Comparison of ENCODE assay signal across 8 cellular contexts in the genomic region with DNA sequence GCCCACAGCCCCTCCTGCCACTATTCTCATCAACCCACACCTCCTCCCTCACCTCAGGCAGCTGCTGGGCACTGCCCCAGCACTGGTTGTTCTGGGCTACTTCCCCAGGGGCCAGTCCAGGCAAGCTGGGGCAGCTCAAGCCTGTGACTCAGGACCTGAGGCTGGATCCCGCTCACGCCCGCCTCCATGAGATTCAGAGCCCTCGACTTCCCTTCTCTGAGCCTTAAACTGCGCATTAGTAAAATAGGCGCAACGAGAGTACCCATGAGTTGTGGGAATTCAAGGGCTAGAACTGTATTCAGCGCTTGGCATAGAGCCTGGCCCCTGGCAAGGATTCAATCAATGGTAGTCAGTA. TPM values are rescaled to one million over a fixed set of nuclear protein-coding genes. Genes with fewer than 3 reads are reported as not detected.
DNase-seq lines count a peak whose midpoint lies in the region; ATAC-seq and TF ChIP-seq lines count a peak whose summit lies in the region.

No MANE protein-coding gene starts in this region.

- peaks cover 14% of the 10 kb centered on the region for H3K79me2 ChIP-seq in ACC112 (ENCODE audit: control insufficient read depth, insufficient read depth, low read length, unreplicated experiment)

- no peak for DNase-seq in GM12864 (ENCODE audit: low read depth)
- DNase-seq in NCI-H460 (ENCODE audit: extremely low read depth, low read depth) = peak; percentile 5
- peak; percentile 78 for DNase-seq in kidney glomerular epithelial cell (lab: John Stamatoyannopoulos, UW)
- peak; percentile 16 to 20 for DNase-seq in stimulated activated naive CD8-positive, alpha-beta T cell treated with anti-CD3 and anti-CD28 coated beads, Interleukin-15, amount 100 ng/mL, for 72 hours

- peak overlapping the region; percentile 26 for H2AFZ ChIP-seq in ACC112 (ENCODE audit: low read length, unreplicated experiment)

- H3K36me3 Mint-ChIP-seq in brain = no peaks in the 10 kb centered on the region

- H3K9me3 Mint-ChIP-seq in brain = peaks cover 0 to 4% (median 3%) of the 10 kb centered on the region in 5 experiments
- H3K9me3 Mint-ChIP-seq in stimulated activated naive CD8-positive, alpha-beta T cell treated with anti-CD3 and anti-CD28 coated beads, Interleukin-15, amount 100 ng/mL, for 72 hours = peaks cover 9 to 13% of the 10 kb centered on the region in 2 donors

- ATAC-seq in stimulated activated naive CD8-positive, alpha-beta T cell treated with anti-CD3 and anti-CD28 coated beads, Interleukin-15, amount 100 ng/mL, for 72 hours = no peak
- ATAC-seq in HG03342 (IDR thresholded peaks at IDR 0.05; ENCODE audit: unreplicated experiment) = no peak
- no peak for ATAC-seq in HG03520 (IDR thresholded peaks at IDR 0.05; ENCODE audit: unreplicated experiment)

- H3K4me3 ChIP-seq in ACC112 (ENCODE audit: low read depth, low read length) (peak overlapping the region; percentile 72), GM12864 (ENCODE audit: low read depth, low read length) (peak overlapping the region; percentile 54)

- H3K27ac Mint-ChIP-seq in brain = peak overlapping the region; percentile 95 to 98 (median 98)
- H3K27ac Mint-ChIP-seq in stimulated activated naive CD8-positive, alpha-beta T cell treated with anti-CD3 and anti-CD28 coated beads, Interleukin-15, amount 100 ng/mL, for 72 hours = peak overlapping the region in 1 of 2 donors; percentile 19

- H3K27me3 Mint-ChIP-seq in brain = no peaks in the 10 kb centered on the region
- no peaks in the 10 kb centered on the region for H3K27me3 Mint-ChIP-seq in stimulated activated naive CD8-positive, alpha-beta T cell treated with anti-CD3 and anti-CD28 coated beads, Interleukin-15, amount 100 ng/mL, for 72 hours

- peaks cover 78% of the 10 kb centered on the region for H3K4me1 Mint-ChIP-seq in brain
- peaks cover 71% of the 10 kb centered on the region for H3K4me1 Mint-ChIP-seq in stimulated activated naive CD8-positive, alpha-beta T cell treated with anti-CD3 and anti-CD28 coated beads, Interleukin-15, amount 100 ng/mL, for 72 hours

- peak overlapping the region; percentile 76 to 86 (median 82) for H3K4me3 Mint-ChIP-seq in brain
- peak overlapping the region; percentile 88 to 92 for H3K4me3 Mint-ChIP-seq in stimulated activated naive CD8-positive, alpha-beta T cell treated with anti-CD3 and anti-CD28 coated beads, Interleukin-15, amount 100 ng/mL, for 72 hours

- no peaks in the 10 kb centered on the region for H3K27me3 ChIP-seq in ACC112 (ENCODE audit: insufficient read depth, low read length)

- peaks cover 67% of the 10 kb centered on the region for H3K4me1 ChIP-seq in ACC112 (ENCODE audit: control insufficient read depth, insufficient read depth, low read length, unreplicated experiment)

- H3K36me3 ChIP-seq in ACC112 (ENCODE audit: insufficient read depth, low read length) = no peaks in the 10 kb centered on the region

- H3K27ac ChIP-seq in ACC112 (ENCODE audit: low read depth, low read length) = peak overlapping the region; percentile 99

- TF ChIP-seq CTCF in GM12864 (IDR thresholded peaks at IDR 0.05; ENCODE audit: low read depth, low read length, missing control alignments) = no peak
- no peak for TF ChIP-seq CTCF in brain (conservative IDR thresholded peaks at IDR 0.05)

RNA-seq across cellular contexts. Expression of gene CD82, which starts 0.8 kb away (rescaled TPM):
- 0.17 and 0.52 TPM in 2 replicates for total RNA-seq in NCI-H460 (2014; rRNA removed; shearing (Covaris generic))
- 0.54 TPM in 1 of 2 replicates, not detected in the other for polyA plus RNA-seq in NCI-H460 (2014; cell fraction: nucleus; rRNA removed)
- 43.1 TPM for polyA plus RNA-seq in brain (ENCODE audit: insufficient read depth, low read depth, low replicate concordance)
